ENCODE assay signal across 9 cellular contexts in the genomic region with DNA sequence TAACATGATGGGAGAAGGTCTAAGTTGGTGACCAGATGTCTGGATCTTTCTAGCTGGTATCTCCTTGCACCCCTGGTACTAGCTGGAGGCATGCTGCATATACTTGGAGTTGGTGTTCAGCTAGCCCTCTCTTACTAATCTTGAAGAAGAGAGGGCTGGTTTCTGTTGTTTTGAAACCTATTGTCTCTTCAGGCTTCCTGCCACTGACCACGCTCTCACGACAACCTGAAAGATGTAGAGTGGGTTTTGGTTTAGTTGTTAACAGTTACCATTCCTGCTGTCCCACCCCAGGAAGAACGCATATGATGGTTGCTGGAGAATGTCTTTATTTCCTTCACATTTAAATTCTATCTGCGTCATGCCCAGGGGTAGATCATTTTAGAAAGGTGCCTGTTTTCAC. TPM values are rescaled to one million over a fixed set of nuclear protein-coding genes. Genes with fewer than 3 reads are reported as not detected.
DNase-seq lines count a peak whose midpoint lies in the region; ATAC-seq, FAIRE-seq and TF ChIP-seq lines count a peak whose summit lies in the region.
"Had no signal": no experiment of that assay in that cellular context is flagged by ENCODE, and none has a peak within 500 bp of the region (broad histone marks: within the 10 kb centered on the region; RNA-seq: fewer than 3 reads in every experiment).

No MANE protein-coding gene starts in this region.

- H3K36me3 ChIP-seq in KMS-11 (ENCODE audit: insufficient read depth) (no peaks in the 10 kb centered on the region), brain microvascular endothelial cell (replicated peaks) (no peaks in the 10 kb centered on the region)

- peaks cover 81% of the 10 kb centered on the region for H3K4me1 ChIP-seq in KMS-11 (ENCODE audit: low read depth, poor library complexity, severe bottlenecking)

- H3K36me3 Mint-ChIP-seq in central memory CD8-positive, alpha-beta T cell (ENCODE audit: insufficient read depth): peaks cover 16% of the 10 kb centered on the region

- no peak overlapping the region; the same call in 1 of the 2 replicates for H3K9ac ChIP-seq in KMS-11

- ATAC-seq in central memory CD8-positive, alpha-beta T cell (replicated peaks; ENCODE audit: extremely low read depth, poor library complexity, severe bottlenecking): no peak
- no peak for ATAC-seq in GM21619 (IDR thresholded peaks at IDR 0.05; ENCODE audit: unreplicated experiment)
- ATAC-seq in HG03439 (IDR thresholded peaks at IDR 0.05; ENCODE audit: unreplicated experiment): no peak

- peak overlapping the region; percentile 95 for H3K4me3 Mint-ChIP-seq in central memory CD8-positive, alpha-beta T cell

- H3K27ac ChIP-seq in KMS-11 (peak overlapping the region; percentile 45), brain microvascular endothelial cell (no peak overlapping the region)

- H4K20me1 ChIP-seq in KMS-11 (ENCODE audit: insufficient read depth): no peaks in the 10 kb centered on the region

- H3K27me3 ChIP-seq in KMS-11 (ENCODE audit: insufficient read depth, low read depth) (no peaks in the 10 kb centered on the region), brain microvascular endothelial cell (replicated peaks) (peaks cover 64% of the 10 kb centered on the region)

- H3K27me3 Mint-ChIP-seq in central memory CD8-positive, alpha-beta T cell: no peaks in the 10 kb centered on the region

- H3K4me1 Mint-ChIP-seq in central memory CD8-positive, alpha-beta T cell: peaks cover 76% of the 10 kb centered on the region

- H3K4me2 ChIP-seq in KMS-11: peak overlapping the region; percentile 89

- H3K27ac Mint-ChIP-seq in central memory CD8-positive, alpha-beta T cell (ENCODE audit: low read depth): peak overlapping the region; percentile 94

- peaks cover 57% of the 10 kb centered on the region; the same call in 1 of the 2 replicates for H3K79me2 ChIP-seq in KMS-11 (ENCODE audit: insufficient read depth, low read depth)

- no peak overlapping the region for H2AFZ ChIP-seq in KMS-11 (ENCODE audit: low read depth)

- H3K4me3 ChIP-seq in KMS-11 (IDR thresholded peaks at IDR 0.05; ENCODE audit: insufficient read depth, low read depth, low read length) (peak overlapping the region; percentile 24), retinal pigment epithelial cell (ENCODE audit: low read length) (peak overlapping the region; percentile 55), brain microvascular endothelial cell (ENCODE audit: low read depth, low read length) (no peak overlapping the region)
- H3K4me3 ChIP-seq: skin epidermis had no signal

- in situ Hi-C loops in brain microvascular endothelial cell (cut with HindIII; ENCODE audit: low pct_ligation_motif_present, low sequenced_read_pairs): loop anchor here (25.0 kb wide), 1 partner anchor 167 kb away; no protein-coding TSS in a partner anchor

- peak; percentile 92 for FAIRE-seq in GM12891 (lab: Jason Lieb, UNC)

- DNase-seq in GM12891 (ENCODE audit: insufficient read length, low spot score): no peak
- DNase-seq in central memory CD8-positive, alpha-beta T cell (ENCODE audit: low spot score in 2 of 2): peak in 1 of 2 donors; percentile 10
- no peak for DNase-seq in retinal pigment epithelial cell (ENCODE audit: low read depth)
- no peak for DNase-seq in brain microvascular endothelial cell
- DNase-seq: NCI-H345 had no signal

- no peaks in the 10 kb centered on the region for H3K9me3 Mint-ChIP-seq in central memory CD8-positive, alpha-beta T cell

- TF ChIP-seq POLR2A in GM12891 (IDR thresholded peaks at IDR 0.05; ENCODE audit: low read depth, low read length): no peak

- TF ChIP-seq CTCF in KMS-11 (conservative IDR thresholded peaks at IDR 0.05; ENCODE audit: low read depth, low read length) (no peak), retinal pigment epithelial cell (conservative IDR thresholded peaks at IDR 0.05; ENCODE audit: low read depth, low read length) (no peak), brain microvascular endothelial cell (IDR thresholded peaks at IDR 0.05; ENCODE audit: low read depth, low read length, missing control alignments) (no peak)

TF ChIP-seq in GM12891, 5 proteins besides CTCF, POLR2A, EP300 and RAD21:
- TF ChIP-seq PAX5 (IDR thresholded peaks at IDR 0.05; ENCODE audit: insufficient read depth, low read length, severe bottlenecking) (no peak), POLR2AphosphoS5 (IDR thresholded peaks at IDR 0.05; ENCODE audit: low read depth, low read length) (no peak)

RNA-seq across cellular contexts. Expression of gene MAN1C1, which starts 3.6 kb away (rescaled TPM):
- 0.94 TPM for polyA plus RNA-seq in GM12891 (2012; ENCODE audit: low read depth, missing spikeins)
